8 cellular contexts compared by ENCODE assay signal in the genomic region with DNA sequence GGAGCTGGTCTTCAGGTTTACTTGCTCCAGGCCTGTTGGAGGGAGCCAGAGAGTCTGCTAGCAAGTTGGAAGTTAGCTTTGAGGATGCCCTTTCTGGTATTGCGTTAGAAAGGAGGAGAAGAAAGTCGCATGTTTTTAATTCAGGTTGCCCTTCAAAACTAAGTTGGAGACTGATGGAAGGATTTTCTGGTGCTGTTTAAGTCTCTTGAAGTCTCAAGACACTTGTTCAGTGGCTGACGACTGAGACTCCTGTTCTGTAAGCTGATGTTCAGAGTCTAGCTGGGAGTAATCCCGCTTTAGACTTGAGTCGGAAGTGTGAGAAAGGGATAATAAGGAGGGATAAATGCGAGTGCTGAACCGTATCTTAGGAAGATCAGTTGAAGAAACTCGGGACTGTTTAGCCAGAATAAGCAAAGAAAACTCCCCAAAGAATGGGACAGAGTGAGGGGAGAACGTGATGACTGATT. TPM values are rescaled to one million over a fixed set of nuclear protein-coding genes. Genes with fewer than 3 reads are reported as not detected.
A peak's percentile ranks its signal among the peaks of the same experiment; 100 is the strongest.
DNase-seq lines count a peak whose midpoint lies in the region; ATAC-seq lines count a peak whose summit lies in the region.

No MANE protein-coding gene starts in this region.

- H3K27ac Mint-ChIP-seq in activated naive CD8-positive, alpha-beta T cell treated with anti-CD3 and anti-CD28 coated beads, Interleukin-2, amount 10 ng/mL, durations not matched to agents 7 days and 5 days, result peak overlapping the region; percentile 96
- peak overlapping the region; percentile 99 for H3K27ac Mint-ChIP-seq in stimulated activated effector memory CD8-positive, alpha-beta T cell treated with anti-CD3 and anti-CD28 coated beads, Interleukin-12 subunit alpha, Interleukin-12 subunit beta, amount 100 ng/mL, for 72 hours

- H3K9me3 ChIP-seq in HAP-1 (no peaks in the 10 kb centered on the region), iPS-18c (ENCODE audit: control insufficient read depth, insufficient read depth, low read length) (no peaks in the 10 kb centered on the region)

- H3K9me3 Mint-ChIP-seq in activated naive CD8-positive, alpha-beta T cell treated with anti-CD3 and anti-CD28 coated beads, Interleukin-2, amount 10 ng/mL, durations not matched to agents 7 days and 5 days, result no peaks in the 10 kb centered on the region
- no peaks in the 10 kb centered on the region for H3K9me3 Mint-ChIP-seq in stimulated activated effector memory CD8-positive, alpha-beta T cell treated with anti-CD3 and anti-CD28 coated beads, Interleukin-12 subunit alpha, Interleukin-12 subunit beta, amount 100 ng/mL, for 72 hours

- peaks cover 16% of the 10 kb centered on the region for H3K4me1 ChIP-seq in HAP-1

- H3K27me3 Mint-ChIP-seq in activated naive CD8-positive, alpha-beta T cell treated with anti-CD3 and anti-CD28 coated beads, Interleukin-2, amount 10 ng/mL, durations not matched to agents 7 days and 5 days, result peaks cover 33% of the 10 kb centered on the region

- H3K36me3 Mint-ChIP-seq in activated naive CD8-positive, alpha-beta T cell treated with anti-CD3 and anti-CD28 coated beads, Interleukin-2, amount 10 ng/mL, durations not matched to agents 7 days and 5 days, result peaks cover 35% of the 10 kb centered on the region
- H3K36me3 Mint-ChIP-seq in stimulated activated effector memory CD8-positive, alpha-beta T cell treated with anti-CD3 and anti-CD28 coated beads, Interleukin-12 subunit alpha, Interleukin-12 subunit beta, amount 100 ng/mL, for 72 hours, result peaks cover 62% of the 10 kb centered on the region

- H3K4me1 Mint-ChIP-seq in activated naive CD8-positive, alpha-beta T cell treated with anti-CD3 and anti-CD28 coated beads, Interleukin-2, amount 10 ng/mL, durations not matched to agents 7 days and 5 days, result peaks cover 53% of the 10 kb centered on the region
- H3K4me1 Mint-ChIP-seq in stimulated activated effector memory CD8-positive, alpha-beta T cell treated with anti-CD3 and anti-CD28 coated beads, Interleukin-12 subunit alpha, Interleukin-12 subunit beta, amount 100 ng/mL, for 72 hours, result peaks cover 53% of the 10 kb centered on the region

- DNase-seq in AML-193 (lab: John Stamatoyannopoulos, UW) (peak; percentile 43 to 56), HAP-1 (ENCODE audit: low spot score in 2 of 2) (no peak), NCI-H1930 (lab: John Stamatoyannopoulos, UW) (no peak), cerebellum (ENCODE audit: low spot score) (no peak)
- no peak for DNase-seq in activated naive CD8-positive, alpha-beta T cell treated with anti-CD3 and anti-CD28 coated beads, Interleukin-2, amount 10 ng/mL, durations not matched to agents 7 days and 5 days
- DNase-seq in stimulated activated effector memory CD8-positive, alpha-beta T cell treated with anti-CD3 and anti-CD28 coated beads, Interleukin-12 subunit alpha, Interleukin-12 subunit beta, amount 100 ng/mL, for 72 hours (ENCODE audit: low spot score in 2 of 2), result no peak

- peak overlapping the region; percentile 86 for H3K4me3 ChIP-seq in HAP-1
- peak overlapping the region; percentile 88 for H3K4me3 ChIP-seq in iPS-18c (ENCODE audit: insufficient read depth, low read depth, low read length)

- in situ Hi-C loops in HAP-1 (cut with MboI; ENCODE audit: low sequenced_read_pairs), result no loop called here

- no peaks in the 10 kb centered on the region for H3K27me3 ChIP-seq in HAP-1 (ENCODE audit: low read depth)

- H3K36me3 ChIP-seq in HAP-1 (replicated peaks), result peaks cover 38% of the 10 kb centered on the region

- no peak for ATAC-seq in activated naive CD8-positive, alpha-beta T cell treated with anti-CD3 and anti-CD28 coated beads, Interleukin-2, amount 10 ng/mL, durations not matched to agents 7 days and 5 days (ENCODE audit: low read depth)
- ATAC-seq in stimulated activated effector memory CD8-positive, alpha-beta T cell treated with anti-CD3 and anti-CD28 coated beads, Interleukin-12 subunit alpha, Interleukin-12 subunit beta, amount 100 ng/mL, for 72 hours, result no peak
- no peak for ATAC-seq in HG03196 (IDR thresholded peaks at IDR 0.05; ENCODE audit: unreplicated experiment)

- H3K4me3 Mint-ChIP-seq in activated naive CD8-positive, alpha-beta T cell treated with anti-CD3 and anti-CD28 coated beads, Interleukin-2, amount 10 ng/mL, durations not matched to agents 7 days and 5 days, result peak overlapping the region; percentile 96
- H3K4me3 Mint-ChIP-seq in stimulated activated effector memory CD8-positive, alpha-beta T cell treated with anti-CD3 and anti-CD28 coated beads, Interleukin-12 subunit alpha, Interleukin-12 subunit beta, amount 100 ng/mL, for 72 hours, result peak overlapping the region; percentile 92

- POLR2A ChIA-PET in activated naive CD8-positive, alpha-beta T cell treated with anti-CD3 and anti-CD28 coated beads, Interleukin-2, amount 10 ng/mL, durations not matched to agents 7 days and 5 days (lab: Charles Lee), result interaction anchor here (0.6 to 2.3 kb wide), 7 partner anchors 11 to 414 kb away, joined by 3 to 14 read pairs (median 3); partner anchors contain the start of genes LHX1 and MRM1

RNA-seq across cellular contexts. Expression of gene AATF, which starts 0.7 kb away (rescaled TPM):
- 10 to 100 TPM; 67.1 to 71.6 TPM for total RNA-seq in activated naive CD8-positive, alpha-beta T cell treated with anti-CD3 and anti-CD28 coated beads, Interleukin-2, amount 10 ng/mL, durations not matched to agents 7 days and 5 days
- 18.6 TPM for total RNA-seq in cerebellum

RNA-seq across cellular contexts. Expression of gene LHX1, which starts 12.2 kb away (rescaled TPM):
- total RNA-seq in activated naive CD8-positive, alpha-beta T cell treated with anti-CD3 and anti-CD28 coated beads, Interleukin-2, amount 10 ng/mL, durations not matched to agents 7 days and 5 days, result not detected
- total RNA-seq in cerebellum, result 38.7 TPM

Comparison
In these comparisons a context has a peak if more than half of its experiments do, and no peak if none do; other contexts are left out.
1. DNase-seq: peak in AML-193 (2 of 2); none in HAP-1 (0 of 2), activated naive CD8-positive, alpha-beta T cell treated with anti-CD3 and anti-CD28 coated beads, Interleukin-2, amount 10 ng/mL, durations not matched to agents 7 days and 5 days (single experiment), stimulated activated effector memory CD8-positive, alpha-beta T cell treated with anti-CD3 and anti-CD28 coated beads, Interleukin-12 subunit alpha, Interleukin-12 subunit beta, amount 100 ng/mL, for 72 hours (0 of 2), NCI-H1930 (0 of 2) and cerebellum (single experiment).
2. RNA of gene LHX1, which starts 12.2 kb away (total RNA-seq): 38.7 TPM in cerebellum (single experiment); not detected in activated naive CD8-positive, alpha-beta T cell treated with anti-CD3 and anti-CD28 coated beads, Interleukin-2, amount 10 ng/mL, durations not matched to agents 7 days and 5 days; every median in the first group is over 10 times any median in the second.